ENCODE assay signal across 17 cellular contexts in genomic region chr11:73749118-73749517, GRCh38. TPM values are rescaled to one million over a fixed set of nuclear protein-coding genes. Genes with fewer than 3 reads are reported as not detected.
DNase-seq lines count a peak whose midpoint lies in the region; TF ChIP-seq lines count a peak whose summit lies in the region.
"Had no signal": no experiment of that assay in that cellular context is flagged by ENCODE, and none has a peak within 500 bp of the region (broad histone marks: within the 10 kb centered on the region; RNA-seq: fewer than 3 reads in every experiment).

No MANE protein-coding gene starts in this region.

- peak overlapping the region; percentile 87 for H3K4ac ChIP-seq in trophoblast cell (ENCODE audit: low read depth, low read length)

- peaks cover 15% of the 10 kb centered on the region for H3K4me1 ChIP-seq in CD8-positive, alpha-beta memory T cell (ENCODE audit: insufficient read depth, low read length)
- no peaks in the 10 kb centered on the region for H3K4me1 ChIP-seq in HEK293 (ENCODE audit: control insufficient read depth, insufficient read depth, low read length)
- H3K4me1 ChIP-seq in trophoblast cell (ENCODE audit: control insufficient read depth in 1 of 2, insufficient read depth in 2 of 2, low read length in 2 of 2), result peaks cover 5 to 12% of the 10 kb centered on the region in 2 experiments

- H3K9me3 ChIP-seq in CD8-positive, alpha-beta memory T cell (ENCODE audit: low read length), result no peaks in the 10 kb centered on the region
- H3K9me3 ChIP-seq in HEK293 (ENCODE audit: control insufficient read depth, insufficient read depth, low read depth, low read length) (no peaks in the 10 kb centered on the region), trophoblast cell (ENCODE audit: insufficient read depth, low read depth, low read length) (no peaks in the 10 kb centered on the region)

- POLR2A ChIA-PET in CD8-positive, alpha-beta memory T cell (lab: Charles Lee), result no interaction called here
- POLR2A ChIA-PET in HEK293 (lab: Yijun Ruan, JAX), result no interaction called here

- no peak overlapping the region for H4K12ac ChIP-seq in trophoblast cell (ENCODE audit: low read depth, low read length)

- no CpG with 5 or more reads among the region's 7 CpGs for WGBS in trophoblast cell (ENCODE audit: extremely low coverage, insufficient coverage, insufficient read length)

- H3K9ac ChIP-seq in trophoblast cell (ENCODE audit: low read length), result no peak overlapping the region

- H3K4me1 Mint-ChIP-seq in CD8-positive, alpha-beta memory T cell, result peaks cover 50 to 81% (median 59%) of the 10 kb centered on the region in 3 donors
- peaks cover 52% of the 10 kb centered on the region for H3K4me1 Mint-ChIP-seq in dendritic cell treated with granulocyte-macrophage colony-stimulating factor and Interleukin-4, amounts not matched to agents 40 ng/mL and 50 ng/mL, for 4 days (ENCODE audit: low read depth)

- no peak for TF ChIP-seq CTCF in HEK293 (tag by site-specific recombination; IDR thresholded peaks at IDR 0.05)
- no peak for TF ChIP-seq CTCF in coronary artery (IDR thresholded peaks at IDR 0.05)

- H3K36me3 Mint-ChIP-seq in CD8-positive, alpha-beta memory T cell, result peaks cover 0 to 26% (median 0%) of the 10 kb centered on the region in 3 donors
- H3K36me3 Mint-ChIP-seq in dendritic cell treated with granulocyte-macrophage colony-stimulating factor and Interleukin-4, amounts not matched to agents 40 ng/mL and 50 ng/mL, for 4 days (ENCODE audit: low read depth), result peaks cover 22% of the 10 kb centered on the region
- H3K36me3 Mint-ChIP-seq: IgD-negative memory B cell had no signal

- CTCF ChIA-PET in CD8-positive, alpha-beta memory T cell (lab: Charles Lee), result no interaction called here
- CTCF ChIA-PET in HEK293 (lab: Yijun Ruan, JAX), result no interaction called here

- H3K27me3 ChIP-seq in CD8-positive, alpha-beta memory T cell (ENCODE audit: insufficient read depth, low read length, poor library complexity, severe bottlenecking), result no peaks in the 10 kb centered on the region
- H3K27me3 ChIP-seq in trophoblast cell (ENCODE audit: insufficient read depth, low read length), result no peaks in the 10 kb centered on the region

- H3K23ac ChIP-seq in trophoblast cell (ENCODE audit: low read length), result no peak overlapping the region

- no peaks in the 10 kb centered on the region for H3K27me3 Mint-ChIP-seq in CD8-positive, alpha-beta memory T cell
- H3K27me3 Mint-ChIP-seq in dendritic cell treated with granulocyte-macrophage colony-stimulating factor and Interleukin-4, amounts not matched to agents 40 ng/mL and 50 ng/mL, for 4 days, result no peaks in the 10 kb centered on the region
- H3K27me3 Mint-ChIP-seq: B cell; CD4-positive, alpha-beta T cell; IgD-negative memory B cell had no signal

- DNase-seq in CD8-positive, alpha-beta memory T cell, result no peak
- DNase-seq in trophoblast cell (no peak), RPMI8226 (no peak), mesenteric fat pad (ENCODE audit: low spot score) (no peak), coronary artery (ENCODE audit: low spot score) (no peak)
- DNase-seq: C1 segment of cervical spinal cord; CD4-positive, alpha-beta T cell; DMS153; DMS79 treated with DMSO at 0.1 percent for 48 hours; EL; H9 had no signal

- H3K79me1 ChIP-seq in trophoblast cell (ENCODE audit: low read length), result peaks cover 2% of the 10 kb centered on the region

- H3K4me3 ChIP-seq in CD8-positive, alpha-beta memory T cell (ENCODE audit: low read length), result no peak overlapping the region
- H3K4me3 ChIP-seq in HEK293 (ENCODE audit: low read depth, low read length) (no peak overlapping the region), trophoblast cell (ENCODE audit: low read depth, low read length) (no peak overlapping the region), coronary artery (no peak overlapping the region)
- H3K4me3 ChIP-seq: GM23338 had no signal

- H2BK120ac ChIP-seq in trophoblast cell (ENCODE audit: insufficient read depth, low read length, poor library complexity), result no peak overlapping the region

- no peak overlapping the region for H2BK12ac ChIP-seq in trophoblast cell (ENCODE audit: low read length)

- no peak overlapping the region for H3K14ac ChIP-seq in trophoblast cell (ENCODE audit: low read length)

- no peak overlapping the region for H4K91ac ChIP-seq in trophoblast cell (ENCODE audit: low read depth, low read length)

- no peak overlapping the region for H3K27ac ChIP-seq in CD8-positive, alpha-beta memory T cell (ENCODE audit: low read depth, low read length)
- H3K27ac ChIP-seq in HEK293 (ENCODE audit: extremely low read depth, low read depth, low read length) (no peak overlapping the region), trophoblast cell (ENCODE audit: low read depth, low read length) (no peak overlapping the region), coronary artery (no peak overlapping the region)
- H3K27ac ChIP-seq: HL-60 had no signal

- H2AK5ac ChIP-seq in trophoblast cell (ENCODE audit: low read length), result no peak overlapping the region

- no peak overlapping the region for H3K4me3 Mint-ChIP-seq in CD8-positive, alpha-beta memory T cell
- no peak overlapping the region for H3K4me3 Mint-ChIP-seq in dendritic cell treated with granulocyte-macrophage colony-stimulating factor and Interleukin-4, amounts not matched to agents 40 ng/mL and 50 ng/mL, for 4 days
- H3K4me3 Mint-ChIP-seq: B cell; CD4-positive, alpha-beta T cell; GM23338; H9 had no signal

- no peaks in the 10 kb centered on the region for H3K9me3 Mint-ChIP-seq in CD8-positive, alpha-beta memory T cell
- no peaks in the 10 kb centered on the region for H3K9me3 Mint-ChIP-seq in dendritic cell treated with granulocyte-macrophage colony-stimulating factor and Interleukin-4, amounts not matched to agents 40 ng/mL and 50 ng/mL, for 4 days
- H3K9me3 Mint-ChIP-seq: CD4-positive, alpha-beta T cell; GM23338; H9; IgD-negative memory B cell had no signal

- no peak overlapping the region for H2BK5ac ChIP-seq in trophoblast cell (ENCODE audit: low read depth, low read length, poor library complexity)

- intact Hi-C loops in dendritic cell treated with granulocyte-macrophage colony-stimulating factor and Interleukin-4, amounts not matched to agents 40 ng/mL and 50 ng/mL, for 4 days (cut with micrococcal nuclease), result no loop called here

- no peak overlapping the region for H2AFZ ChIP-seq in trophoblast cell (ENCODE audit: insufficient read depth, low read length, poor library complexity)
- H2AFZ ChIP-seq: GM23338 had no signal

- H3K27ac Mint-ChIP-seq in CD8-positive, alpha-beta memory T cell, result peak overlapping the region in 5 of 8 donors; percentile 23 to 75 (median 34)
- H3K27ac Mint-ChIP-seq in dendritic cell treated with granulocyte-macrophage colony-stimulating factor and Interleukin-4, amounts not matched to agents 40 ng/mL and 50 ng/mL, for 4 days, result peak overlapping the region; percentile 17
- H3K27ac Mint-ChIP-seq: B cell; CD4-positive, alpha-beta T cell; GM23338; IgD-negative memory B cell had no signal

- no peak overlapping the region for H3K4me2 ChIP-seq in trophoblast cell (ENCODE audit: low read length)
- H3K4me2 ChIP-seq: GM23338 had no signal

- H3K18ac ChIP-seq in trophoblast cell (ENCODE audit: low read length), result no peak overlapping the region

- H3K36me3 ChIP-seq in CD8-positive, alpha-beta memory T cell (ENCODE audit: insufficient read depth, low read length), result no peaks in the 10 kb centered on the region
- H3K36me3 ChIP-seq in HEK293 (ENCODE audit: control insufficient read depth in 2 of 2, insufficient read depth in 1 of 2, low read length in 2 of 2) (no peaks in the 10 kb centered on the region), trophoblast cell (ENCODE audit: control insufficient read depth in 1 of 2, insufficient read depth in 2 of 2, low read length in 2 of 2) (no peaks in the 10 kb centered on the region)

- H4K8ac ChIP-seq in trophoblast cell (ENCODE audit: low read depth, low read length), result no peak overlapping the region

- H3K79me2 ChIP-seq in trophoblast cell (ENCODE audit: control insufficient read depth, insufficient read depth, low read length, poor library complexity), result peaks cover 20% of the 10 kb centered on the region

TF ChIP-seq in HEK293, 187 proteins besides CTCF, POLR2A, EP300 and RAD21:
- TF ChIP-seq ZNF146 (tag by site-specific recombination; IDR thresholded peaks at IDR 0.05), result peak; percentile 85
- no peak for TF ChIP-seq ELK4 (IDR thresholded peaks at IDR 0.05; ENCODE audit: borderline replicate concordance, low read depth, low read length)
- no peak for TF ChIP-seq ZSCAN18 (tag by site-specific recombination; IDR thresholded peaks at IDR 0.05)
- TF ChIP-seq ZNF19 (tag by site-specific recombination; IDR thresholded peaks at IDR 0.05; ENCODE audit: low read depth), result no peak
- TF ChIP-seq ZNF175 (tag by site-specific recombination; IDR thresholded peaks at IDR 0.05), result no peak
- no peak for TF ChIP-seq ZSCAN16 (tag by site-specific recombination; IDR thresholded peaks at IDR 0.05)

RNA-seq across cellular contexts. Expression of gene RAB6A, which starts 11.8 kb away (rescaled TPM):
- total RNA-seq in CD8-positive, alpha-beta memory T cell, result 10 to 100 TPM; 66.9 to 69.9 TPM
- 125 TPM for polyA plus RNA-seq in CD8-positive, alpha-beta memory T cell
- polyA plus RNA-seq in trophoblast cell (2013), result 147 and 155 TPM in 2 replicates
- 122 TPM for total RNA-seq in mesenteric fat pad

RNA-seq across cellular contexts. Expression of gene MRPL48, which starts 38.6 kb away (rescaled TPM):
- total RNA-seq in CD8-positive, alpha-beta memory T cell, result 10 to 100 TPM; 63.1 to 66.7 TPM
- 56.8 TPM for polyA plus RNA-seq in CD8-positive, alpha-beta memory T cell
- 55.2 and 56.9 TPM in 2 replicates for polyA plus RNA-seq in trophoblast cell (2013)
- 16.8 TPM for total RNA-seq in mesenteric fat pad
